ENCODE assay signal across 14 cellular contexts in genomic region chr6:111938710-111939109, GRCh38.
DNase-seq lines count a peak whose midpoint lies in the region; ATAC-seq, FAIRE-seq and TF ChIP-seq lines count a peak whose summit lies in the region.
"Had no signal": no experiment of that assay in that cellular context is flagged by ENCODE, and none has a peak within 500 bp of the region (broad histone marks: within the 10 kb centered on the region; RNA-seq: fewer than 3 reads in every experiment).

No MANE protein-coding gene starts in this region.

- no peaks in the 10 kb centered on the region for H3K4me1 Mint-ChIP-seq in stimulated activated naive CD8-positive, alpha-beta T cell treated with anti-CD3 and anti-CD28 coated beads, Interleukin-15, amount 100 ng/mL, for 72 hours

- H3K27me3 ChIP-seq in bronchial epithelial cell (ENCODE audit: control insufficient read depth, insufficient read depth, low read length) = no peaks in the 10 kb centered on the region
- H3K27me3 ChIP-seq: cardiac muscle cell, neutrophil had no signal

- DNase-seq in DMS153 (lab: John Stamatoyannopoulos, UW) = peak; percentile 46
- DNase-seq in DMS153 treated with DMSO at 0.1 percent for 48 hours (lab: John Stamatoyannopoulos, UW; ENCODE audit: unreplicated experiment) = no peak
- peak; percentile 56 for DNase-seq in NCI-H146 treated with DMSO at 0.1 percent for 48 hours (lab: John Stamatoyannopoulos, UW; ENCODE audit: unreplicated experiment)
- peak; percentile 76 for DNase-seq in bronchial epithelial cell (ENCODE audit: low read depth)
- peak; percentile 64 for DNase-seq in non-pigmented ciliary epithelial cell (ENCODE audit: low read depth)
- DNase-seq in globus pallidus (ENCODE audit: low spot score) = no peak
- no peak for DNase-seq in NCI-H2227 (lab: John Stamatoyannopoulos, UW; ENCODE audit: unreplicated experiment)
- no peak for DNase-seq in stimulated activated naive CD8-positive, alpha-beta T cell treated with anti-CD3 and anti-CD28 coated beads, Interleukin-15, amount 100 ng/mL, for 72 hours
- DNase-seq: activated T-cell treated with anti-CD3 and anti-CD28 coated beads, Interleukin-2, amount 50 U/mL, for 24 hours; RPMI8226; stimulated activated CD4-positive, alpha-beta T cell treated with anti-CD3 and anti-CD28 coated beads, Interleukin-1b, Interleukin-23, amount 100 ng/mL, for 48 hours; stimulated activated naive CD8-positive, alpha-beta T cell treated with anti-CD3 and anti-CD28 coated beads, Interleukin-15, Interleukin-2, amounts not matched to agents 100 U/mL and 50 U/mL, for 24 hours had no signal

- H3K4me3 Mint-ChIP-seq in stimulated activated naive CD8-positive, alpha-beta T cell treated with anti-CD3 and anti-CD28 coated beads, Interleukin-15, amount 100 ng/mL, for 72 hours = no peak overlapping the region
- H3K4me3 Mint-ChIP-seq: activated T-cell treated with anti-CD3 and anti-CD28 coated beads, Interleukin-2, amount 50 U/mL, for 24 hours had no signal

- no peaks in the 10 kb centered on the region for H3K27me3 Mint-ChIP-seq in stimulated activated naive CD8-positive, alpha-beta T cell treated with anti-CD3 and anti-CD28 coated beads, Interleukin-15, amount 100 ng/mL, for 72 hours
- H3K27me3 Mint-ChIP-seq: activated T-cell treated with anti-CD3 and anti-CD28 coated beads, Interleukin-2, amount 50 U/mL, for 24 hours had no signal

- ATAC-seq in stimulated activated naive CD8-positive, alpha-beta T cell treated with anti-CD3 and anti-CD28 coated beads, Interleukin-15, amount 100 ng/mL, for 72 hours = no peak
- ATAC-seq: stimulated activated naive CD8-positive, alpha-beta T cell treated with anti-CD3 and anti-CD28 coated beads, Interleukin-15, Interleukin-2, amounts not matched to agents 100 U/mL and 50 U/mL, for 24 hours had no signal

- peaks cover 0 to under 1% of the 10 kb centered on the region in 2 donors for H3K9me3 Mint-ChIP-seq in stimulated activated naive CD8-positive, alpha-beta T cell treated with anti-CD3 and anti-CD28 coated beads, Interleukin-15, amount 100 ng/mL, for 72 hours

- no peak overlapping the region for H3K4me3 ChIP-seq in bronchial epithelial cell (ENCODE audit: low read depth, low read length)
- H3K4me3 ChIP-seq: cardiac muscle cell had no signal

- no peak for FAIRE-seq in bronchial epithelial cell (lab: Jason Lieb, UNC)

- H3K27ac Mint-ChIP-seq in stimulated activated naive CD8-positive, alpha-beta T cell treated with anti-CD3 and anti-CD28 coated beads, Interleukin-15, amount 100 ng/mL, for 72 hours = no peak overlapping the region
- H3K27ac Mint-ChIP-seq: activated T-cell treated with anti-CD3 and anti-CD28 coated beads, Interleukin-2, amount 50 U/mL, for 24 hours had no signal

- no peak for TF ChIP-seq CTCF in bronchial epithelial cell (IDR thresholded peaks at IDR 0.05; ENCODE audit: insufficient read depth, low read length, severe bottlenecking)

- no peaks in the 10 kb centered on the region for H3K36me3 ChIP-seq in bronchial epithelial cell (ENCODE audit: control insufficient read depth, insufficient read depth, low read length)
- H3K36me3 ChIP-seq: cardiac muscle cell, neutrophil had no signal

Comparison
In these comparisons a context has a peak if more than half of its experiments do, and no peak if none do; other contexts are left out.
1. DNase-seq: peak in DMS153 (single experiment), NCI-H146 treated with DMSO at 0.1 percent for 48 hours (single experiment), bronchial epithelial cell (single experiment) and non-pigmented ciliary epithelial cell (single experiment); none in DMS153 treated with DMSO at 0.1 percent for 48 hours (single experiment), globus pallidus (single experiment), NCI-H2227 (single experiment) and stimulated activated naive CD8-positive, alpha-beta T cell treated with anti-CD3 and anti-CD28 coated beads, Interleukin-15, amount 100 ng/mL, for 72 hours (0 of 2).